ENCODE assay signal across 1 cellular context in the genomic region with DNA sequence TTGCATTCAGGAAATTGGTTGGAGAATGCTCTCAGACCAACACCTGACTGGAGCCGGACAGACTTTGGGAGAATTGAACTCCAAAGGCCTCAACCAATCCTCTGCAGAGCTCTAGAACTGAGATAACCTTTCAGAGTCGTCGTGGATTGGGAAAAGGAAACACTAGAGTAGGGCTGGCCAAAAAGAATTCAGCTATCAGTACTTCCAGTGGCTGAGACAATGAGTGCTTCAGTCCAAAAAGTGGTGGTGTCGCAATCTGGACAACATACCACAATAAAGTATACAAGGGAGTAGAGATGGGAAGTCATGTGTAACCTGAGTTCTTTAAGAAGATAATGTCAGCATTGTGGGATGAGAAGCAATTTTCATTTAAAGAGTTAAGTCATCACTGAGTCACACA.
TF ChIP-seq lines count a peak whose summit lies in the region.

No MANE protein-coding gene starts in this region.

TF ChIP-seq in GM23338, 12 proteins besides CTCF, POLR2A, EP300 and RAD21 (continued from another document):
- TF ChIP-seq, protein P1, sequence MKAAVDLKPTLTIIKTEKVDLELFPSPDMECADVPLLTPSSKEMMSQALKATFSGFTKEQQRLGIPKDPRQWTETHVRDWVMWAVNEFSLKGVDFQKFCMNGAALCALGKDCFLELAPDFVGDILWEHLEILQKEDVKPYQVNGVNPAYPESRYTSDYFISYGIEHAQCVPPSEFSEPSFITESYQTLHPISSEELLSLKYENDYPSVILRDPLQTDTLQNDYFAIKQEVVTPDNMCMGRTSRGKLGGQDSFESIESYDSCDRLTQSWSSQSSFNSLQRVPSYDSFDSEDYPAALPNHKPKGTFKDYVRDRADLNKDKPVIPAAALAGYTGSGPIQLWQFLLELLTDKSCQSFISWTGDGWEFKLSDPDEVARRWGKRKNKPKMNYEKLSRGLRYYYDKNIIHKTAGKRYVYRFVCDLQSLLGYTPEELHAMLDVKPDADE (IDR thresholded peaks at IDR 0.05) = no peak
- no peak for TF ChIP-seq EZH2phosphoT487 (IDR thresholded peaks at IDR 0.05; ENCODE audit: unreplicated experiment)
- TF ChIP-seq, protein P2, sequence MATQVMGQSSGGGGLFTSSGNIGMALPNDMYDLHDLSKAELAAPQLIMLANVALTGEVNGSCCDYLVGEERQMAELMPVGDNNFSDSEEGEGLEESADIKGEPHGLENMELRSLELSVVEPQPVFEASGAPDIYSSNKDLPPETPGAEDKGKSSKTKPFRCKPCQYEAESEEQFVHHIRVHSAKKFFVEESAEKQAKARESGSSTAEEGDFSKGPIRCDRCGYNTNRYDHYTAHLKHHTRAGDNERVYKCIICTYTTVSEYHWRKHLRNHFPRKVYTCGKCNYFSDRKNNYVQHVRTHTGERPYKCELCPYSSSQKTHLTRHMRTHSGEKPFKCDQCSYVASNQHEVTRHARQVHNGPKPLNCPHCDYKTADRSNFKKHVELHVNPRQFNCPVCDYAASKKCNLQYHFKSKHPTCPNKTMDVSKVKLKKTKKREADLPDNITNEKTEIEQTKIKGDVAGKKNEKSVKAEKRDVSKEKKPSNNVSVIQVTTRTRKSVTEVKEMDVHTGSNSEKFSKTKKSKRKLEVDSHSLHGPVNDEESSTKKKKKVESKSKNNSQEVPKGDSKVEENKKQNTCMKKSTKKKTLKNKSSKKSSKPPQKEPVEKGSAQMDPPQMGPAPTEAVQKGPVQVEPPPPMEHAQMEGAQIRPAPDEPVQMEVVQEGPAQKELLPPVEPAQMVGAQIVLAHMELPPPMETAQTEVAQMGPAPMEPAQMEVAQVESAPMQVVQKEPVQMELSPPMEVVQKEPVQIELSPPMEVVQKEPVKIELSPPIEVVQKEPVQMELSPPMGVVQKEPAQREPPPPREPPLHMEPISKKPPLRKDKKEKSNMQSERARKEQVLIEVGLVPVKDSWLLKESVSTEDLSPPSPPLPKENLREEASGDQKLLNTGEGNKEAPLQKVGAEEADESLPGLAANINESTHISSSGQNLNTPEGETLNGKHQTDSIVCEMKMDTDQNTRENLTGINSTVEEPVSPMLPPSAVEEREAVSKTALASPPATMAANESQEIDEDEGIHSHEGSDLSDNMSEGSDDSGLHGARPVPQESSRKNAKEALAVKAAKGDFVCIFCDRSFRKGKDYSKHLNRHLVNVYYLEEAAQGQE (IDR thresholded peaks at IDR 0.05; ENCODE audit: unreplicated experiment) = no peak
- no peak for TF ChIP-seq ZNF114 (CRISPR knock-in tag; IDR thresholded peaks at IDR 0.05)
- no peak for TF ChIP-seq CREB1 (CRISPR knock-in tag; IDR thresholded peaks at IDR 0.05; ENCODE audit: low read depth)
- TF ChIP-seq POLR2AphosphoS5 (IDR thresholded peaks at IDR 0.05; ENCODE audit: low read depth) = no peak
- no peak for TF ChIP-seq ZNF331 (CRISPR knock-in tag; IDR thresholded peaks at IDR 0.05; ENCODE audit: low read depth)
- TF ChIP-seq, protein P3, sequence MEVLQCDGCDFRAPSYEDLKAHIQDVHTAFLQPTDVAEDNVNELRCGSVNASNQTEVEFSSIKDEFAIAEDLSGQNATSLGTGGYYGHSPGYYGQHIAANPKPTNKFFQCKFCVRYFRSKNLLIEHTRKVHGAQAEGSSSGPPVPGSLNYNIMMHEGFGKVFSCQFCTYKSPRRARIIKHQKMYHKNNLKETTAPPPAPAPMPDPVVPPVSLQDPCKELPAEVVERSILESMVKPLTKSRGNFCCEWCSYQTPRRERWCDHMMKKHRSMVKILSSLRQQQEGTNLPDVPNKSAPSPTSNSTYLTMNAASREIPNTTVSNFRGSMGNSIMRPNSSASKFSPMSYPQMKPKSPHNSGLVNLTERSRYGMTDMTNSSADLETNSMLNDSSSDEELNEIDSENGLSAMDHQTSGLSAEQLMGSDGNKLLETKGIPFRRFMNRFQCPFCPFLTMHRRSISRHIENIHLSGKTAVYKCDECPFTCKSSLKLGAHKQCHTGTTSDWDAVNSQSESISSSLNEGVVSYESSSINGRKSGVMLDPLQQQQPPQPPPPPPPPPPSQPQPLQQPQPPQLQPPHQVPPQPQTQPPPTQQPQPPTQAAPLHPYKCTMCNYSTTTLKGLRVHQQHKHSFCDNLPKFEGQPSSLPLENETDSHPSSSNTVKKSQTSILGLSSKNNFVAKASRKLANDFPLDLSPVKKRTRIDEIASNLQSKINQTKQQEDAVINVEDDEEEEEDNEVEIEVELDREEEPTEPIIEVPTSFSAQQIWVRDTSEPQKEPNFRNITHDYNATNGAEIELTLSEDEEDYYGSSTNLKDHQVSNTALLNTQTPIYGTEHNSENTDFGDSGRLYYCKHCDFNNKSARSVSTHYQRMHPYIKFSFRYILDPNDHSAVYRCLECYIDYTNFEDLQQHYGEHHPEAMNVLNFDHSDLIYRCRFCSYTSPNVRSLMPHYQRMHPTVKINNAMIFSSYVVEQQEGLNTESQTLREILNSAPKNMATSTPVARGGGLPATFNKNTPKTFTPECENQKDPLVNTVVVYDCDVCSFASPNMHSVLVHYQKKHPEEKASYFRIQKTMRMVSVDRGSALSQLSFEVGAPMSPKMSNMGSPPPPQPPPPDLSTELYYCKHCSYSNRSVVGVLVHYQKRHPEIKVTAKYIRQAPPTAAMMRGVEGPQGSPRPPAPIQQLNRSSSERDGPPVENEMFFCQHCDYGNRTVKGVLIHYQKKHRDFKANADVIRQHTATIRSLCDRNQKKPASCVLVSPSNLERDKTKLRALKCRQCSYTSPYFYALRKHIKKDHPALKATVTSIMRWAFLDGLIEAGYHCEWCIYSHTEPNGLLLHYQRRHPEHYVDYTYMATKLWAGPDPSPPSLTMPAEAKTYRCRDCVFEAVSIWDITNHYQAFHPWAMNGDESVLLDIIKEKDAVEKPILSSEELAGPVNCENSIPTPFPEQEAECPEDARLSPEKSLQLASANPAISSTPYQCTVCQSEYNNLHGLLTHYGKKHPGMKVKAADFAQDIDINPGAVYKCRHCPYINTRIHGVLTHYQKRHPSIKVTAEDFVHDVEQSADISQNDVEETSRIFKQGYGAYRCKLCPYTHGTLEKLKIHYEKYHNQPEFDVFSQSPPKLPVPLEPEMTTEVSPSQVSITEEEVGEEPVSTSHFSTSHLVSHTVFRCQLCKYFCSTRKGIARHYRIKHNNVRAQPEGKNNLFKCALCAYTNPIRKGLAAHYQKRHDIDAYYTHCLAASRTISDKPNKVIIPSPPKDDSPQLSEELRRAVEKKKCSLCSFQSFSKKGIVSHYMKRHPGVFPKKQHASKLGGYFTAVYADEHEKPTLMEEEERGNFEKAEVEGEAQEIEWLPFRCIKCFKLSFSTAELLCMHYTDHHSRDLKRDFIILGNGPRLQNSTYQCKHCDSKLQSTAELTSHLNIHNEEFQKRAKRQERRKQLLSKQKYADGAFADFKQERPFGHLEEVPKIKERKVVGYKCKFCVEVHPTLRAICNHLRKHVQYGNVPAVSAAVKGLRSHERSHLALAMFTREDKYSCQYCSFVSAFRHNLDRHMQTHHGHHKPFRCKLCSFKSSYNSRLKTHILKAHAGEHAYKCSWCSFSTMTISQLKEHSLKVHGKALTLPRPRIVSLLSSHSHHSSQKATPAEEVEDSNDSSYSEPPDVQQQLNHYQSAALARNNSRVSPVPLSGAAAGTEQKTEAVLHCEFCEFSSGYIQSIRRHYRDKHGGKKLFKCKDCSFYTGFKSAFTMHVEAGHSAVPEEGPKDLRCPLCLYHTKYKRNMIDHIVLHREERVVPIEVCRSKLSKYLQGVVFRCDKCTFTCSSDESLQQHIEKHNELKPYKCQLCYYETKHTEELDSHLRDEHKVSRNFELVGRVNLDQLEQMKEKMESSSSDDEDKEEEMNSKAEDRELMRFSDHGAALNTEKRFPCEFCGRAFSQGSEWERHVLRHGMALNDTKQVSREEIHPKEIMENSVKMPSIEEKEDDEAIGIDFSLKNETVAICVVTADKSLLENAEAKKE (CRISPR knock-in tag; IDR thresholded peaks at IDR 0.05) = no peak
- TF ChIP-seq NANOG (IDR thresholded peaks at IDR 0.05; ENCODE audit: borderline replicate concordance) = no peak
